Comparison of ENCODE assay signal across 21 cellular contexts in genomic region chrX:118215346-118215745, GRCh38.
"Had no signal": no experiment of that assay in that cellular context is flagged by ENCODE, and none has a peak within 500 bp of the region (broad histone marks: within the 10 kb centered on the region; RNA-seq: fewer than 3 reads in every experiment).

No MANE protein-coding gene starts in this region.

- H3K27me3 Mint-ChIP-seq: activated B cell treated with CpG ODN at 0.5 μM for 24 hours; activated CD8-positive, alpha-beta T cell treated with anti-CD3 and anti-CD28 coated beads for 36 hours had no signal

- H3K4me3 ChIP-seq: gastroesophageal sphincter, heart right ventricle, pancreas, smooth muscle cell, stomach had no signal

- FAIRE-seq: colon, endometrium, pancreas had no signal

- H3K27me3 ChIP-seq: gastroesophageal sphincter, neutrophil, pancreas, stomach had no signal

- H3K27ac ChIP-seq: gastroesophageal sphincter, heart right ventricle, neutrophil, pancreas, stomach had no signal

- H3K4me3 Mint-ChIP-seq: activated B cell treated with CpG ODN at 0.5 μM for 24 hours; activated CD8-positive, alpha-beta T cell treated with anti-CD3 and anti-CD28 coated beads for 36 hours; activated naive CD4-positive, alpha-beta T cell treated with anti-CD3 and anti-CD28 coated beads for 36 hours; activated T-cell treated with anti-CD3 and anti-CD28 coated beads, Interleukin-2, amount 50 U/mL, for 24 hours; natural killer cell; stimulated activated effector memory CD8-positive, alpha-beta T cell treated with anti-CD3 and anti-CD28 coated beads, Interleukin-12 subunit alpha, Interleukin-12 subunit beta, amount 100 ng/mL, for 72 hours; T-helper 2 cell treated with Interferon-gamma antibody and Interleukin-4, amounts not matched to agents 5 μg/mL and 100 μg/mL, for 36 hours had no signal

- H3K9me3 Mint-ChIP-seq: activated B cell treated with CpG ODN at 0.5 μM for 24 hours; activated CD8-positive, alpha-beta T cell treated with anti-CD3 and anti-CD28 coated beads for 36 hours; activated naive CD4-positive, alpha-beta T cell treated with anti-CD3 and anti-CD28 coated beads for 36 hours; activated T-cell treated with anti-CD3 and anti-CD28 coated beads, Interleukin-2, amount 50 U/mL, for 24 hours; natural killer cell; stimulated activated effector memory CD8-positive, alpha-beta T cell treated with anti-CD3 and anti-CD28 coated beads, Interleukin-12 subunit alpha, Interleukin-12 subunit beta, amount 100 ng/mL, for 72 hours; T-helper 2 cell treated with Interferon-gamma antibody and Interleukin-4, amounts not matched to agents 5 μg/mL and 100 μg/mL, for 36 hours had no signal

- H3K4me2 ChIP-seq: smooth muscle cell had no signal

- H3K36me3 ChIP-seq: gastroesophageal sphincter, heart right ventricle, neutrophil, pancreas, stomach had no signal

- H3K4me1 ChIP-seq: stomach had no signal

- H3K27ac Mint-ChIP-seq: activated B cell treated with CpG ODN at 0.5 μM for 24 hours; activated CD8-positive, alpha-beta T cell treated with anti-CD3 and anti-CD28 coated beads for 36 hours; activated naive CD4-positive, alpha-beta T cell treated with anti-CD3 and anti-CD28 coated beads for 36 hours; activated T-cell treated with anti-CD3 and anti-CD28 coated beads, Interleukin-2, amount 50 U/mL, for 24 hours; natural killer cell; stimulated activated effector memory CD8-positive, alpha-beta T cell treated with anti-CD3 and anti-CD28 coated beads, Interleukin-12 subunit alpha, Interleukin-12 subunit beta, amount 100 ng/mL, for 72 hours; T-helper 2 cell treated with Interferon-gamma antibody and Interleukin-4, amounts not matched to agents 5 μg/mL and 100 μg/mL, for 36 hours had no signal

- H3K4me1 Mint-ChIP-seq: stimulated activated effector memory CD8-positive, alpha-beta T cell treated with anti-CD3 and anti-CD28 coated beads, Interleukin-12 subunit alpha, Interleukin-12 subunit beta, amount 100 ng/mL, for 72 hours had no signal

- DNase-seq: activated B cell treated with CpG ODN at 0.5 μM for 24 hours; activated CD4-positive, alpha-beta T cell treated with anti-CD3 and anti-CD28 coated beads for 4 hours; activated CD8-positive, alpha-beta T cell treated with anti-CD3 and anti-CD28 coated beads for 36 hours; activated naive CD4-positive, alpha-beta T cell treated with anti-CD3 and anti-CD28 coated beads for 36 hours; activated T-cell treated with anti-CD3 and anti-CD28 coated beads, Interleukin-2, amount 50 U/mL, for 24 hours; central memory CD4-positive, alpha-beta T cell; heart right ventricle; mesendoderm; natural killer cell; pancreas; stimulated activated CD4-positive, alpha-beta T cell treated with anti-CD3 and anti-CD28 coated beads, Interleukin-4, amount 100 ng/mL, for 24 hours; stomach; trophoblast cell had no signal

- H3K9me3 ChIP-seq: gastroesophageal sphincter, heart right ventricle, neutrophil, pancreas, stomach had no signal

- H3K36me3 Mint-ChIP-seq: brain; natural killer cell; stimulated activated effector memory CD8-positive, alpha-beta T cell treated with anti-CD3 and anti-CD28 coated beads, Interleukin-12 subunit alpha, Interleukin-12 subunit beta, amount 100 ng/mL, for 72 hours had no signal
